In the genomic region with DNA sequence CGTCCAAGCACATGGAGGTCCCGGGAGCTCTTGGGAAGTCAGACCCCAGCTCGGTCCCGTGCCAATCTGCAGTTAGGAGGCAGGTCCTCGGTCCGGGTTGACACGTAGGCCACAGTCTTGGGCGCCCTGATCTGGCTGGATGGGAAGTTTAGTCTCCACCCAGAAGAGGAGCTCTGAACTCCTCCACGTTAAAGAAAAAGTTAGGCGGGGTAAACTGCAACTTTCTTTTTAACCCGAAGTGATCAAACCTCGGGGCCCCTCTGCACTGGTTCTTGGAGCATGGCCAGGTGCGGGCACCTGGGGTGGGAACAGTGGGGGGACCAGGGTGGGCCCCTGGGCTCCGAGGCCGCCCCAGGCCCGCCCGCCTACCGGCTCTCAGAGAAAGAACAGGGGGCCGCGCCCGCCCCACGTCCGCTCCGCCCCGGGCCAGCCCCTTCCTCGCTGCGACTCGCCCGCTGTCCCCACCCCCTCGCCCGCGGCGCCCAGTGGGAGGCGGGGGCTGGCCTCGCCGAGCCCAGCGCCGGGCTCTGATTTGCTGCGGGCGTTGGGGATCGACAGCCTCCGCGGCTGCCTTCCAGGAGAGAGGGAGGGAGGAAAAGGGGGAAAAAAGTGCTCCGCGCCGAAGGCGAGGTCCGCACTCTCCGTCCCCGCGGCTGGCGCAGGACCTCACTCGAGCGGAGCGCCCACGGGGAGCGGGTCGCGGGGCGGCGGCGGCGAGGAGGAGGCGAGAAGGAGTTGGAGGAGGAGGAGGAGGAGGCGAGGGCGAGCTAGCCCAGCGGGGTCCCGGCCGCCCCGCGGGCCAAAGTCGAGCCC, we compare ENCODE assay signal across 8 cellular contexts. TPM values are rescaled to one million over a fixed set of nuclear protein-coding genes. Genes with fewer than 3 reads are reported as not detected.
DNase-seq lines count a peak whose midpoint lies in the region; ATAC-seq and TF ChIP-seq lines count a peak whose summit lies in the region.

Gene COL5A1 (plus strand): TSS at position 631 of the 813 bp plus-strand sequence. CDS start 385 bp downstream, outside the sequence.

- peaks cover 17% of the 10 kb centered on the region for H3K27me3 Mint-ChIP-seq in CD4-positive, alpha-beta T cell
- H3K27me3 Mint-ChIP-seq in activated T-cell treated with anti-CD3 and anti-CD28 coated beads, Interleukin-2, amount 50 U/mL, for 24 hours: peaks cover 38% of the 10 kb centered on the region
- peaks cover 27 to 44% (median 30%) of the 10 kb centered on the region in 3 donors for H3K27me3 Mint-ChIP-seq in CD14-positive monocyte (ENCODE audit: low read depth in 3 of 3)

- CTCF ChIA-PET in CD4-positive, alpha-beta T cell (lab: Charles Lee): no interaction called here

- H3K9me3 Mint-ChIP-seq in CD4-positive, alpha-beta T cell: no peaks in the 10 kb centered on the region
- no peaks in the 10 kb centered on the region for H3K9me3 Mint-ChIP-seq in activated T-cell treated with anti-CD3 and anti-CD28 coated beads, Interleukin-2, amount 50 U/mL, for 24 hours
- H3K9me3 Mint-ChIP-seq in CD14-positive monocyte: no peaks in the 10 kb centered on the region

- intact Hi-C loops in CD4-positive, alpha-beta T cell (cut with DNase I, micrococcal nuclease): loop anchor here (5.0 to 10.0 kb wide), 2 partner anchors 194 to 477 kb away; partner anchors contain the start of gene RNU6ATAC (in 1 of the 2)
- intact Hi-C loops in CD14-positive monocyte (cut with micrococcal nuclease): no loop called here

- peaks cover 11% of the 10 kb centered on the region for H3K27me3 ChIP-seq in CD4-positive, alpha-beta T cell (ENCODE audit: control insufficient read depth, insufficient read depth, low read length)

- no peaks in the 10 kb centered on the region for H3K36me3 Mint-ChIP-seq in CD4-positive, alpha-beta T cell (ENCODE audit: low read depth)
- H3K36me3 Mint-ChIP-seq in activated T-cell treated with anti-CD3 and anti-CD28 coated beads, Interleukin-2, amount 50 U/mL, for 24 hours (ENCODE audit: low read depth): no peaks in the 10 kb centered on the region
- no peaks in the 10 kb centered on the region for H3K36me3 Mint-ChIP-seq in CD14-positive monocyte

- no peak for TF ChIP-seq CTCF in CD4-positive, alpha-beta T cell (IDR thresholded peaks at IDR 0.05)
- TF ChIP-seq CTCF in CD14-positive monocyte (IDR thresholded peaks at IDR 0.05): no peak

- POLR2A ChIA-PET in CD4-positive, alpha-beta T cell (lab: Charles Lee): no interaction called here

- no peaks in the 10 kb centered on the region for H3K4me1 Mint-ChIP-seq in CD4-positive, alpha-beta T cell (ENCODE audit: low read depth)
- H3K4me1 Mint-ChIP-seq in activated T-cell treated with anti-CD3 and anti-CD28 coated beads, Interleukin-2, amount 50 U/mL, for 24 hours (ENCODE audit: low read depth): peaks cover 2% of the 10 kb centered on the region
- peaks cover 5% of the 10 kb centered on the region for H3K4me1 Mint-ChIP-seq in CD14-positive monocyte

- DNase-seq in CD4-positive, alpha-beta T cell: peak in 9 of 10 experiments; percentile 4 to 62 (median 33)
- peak; percentile 54 for DNase-seq in NCI-H1694 treated with DMSO at 0.1 percent for 48 hours (lab: John Stamatoyannopoulos, UW)
- DNase-seq in activated T-cell treated with anti-CD3 and anti-CD28 coated beads, Interleukin-2, amount 50 U/mL, for 24 hours: peak; percentile 65
- peak; percentile 86 for DNase-seq in fibroblast of peridontal ligament (ENCODE audit: extremely low read depth)
- peak; percentile 92 for DNase-seq in myocyte (ENCODE audit: low read depth)
- DNase-seq in stimulated activated CD8-positive, alpha-beta memory T cell treated with anti-CD3 and anti-CD28 coated beads, Interleukin-4, amount 100 ng/mL, for 48 hours: peak; percentile 47
- no peak for DNase-seq in COLO668 (lab: John Stamatoyannopoulos, UW; ENCODE audit: unreplicated experiment)
- DNase-seq in CD14-positive monocyte (ENCODE audit: low spot score): no peak

- ATAC-seq in CD4-positive, alpha-beta T cell (ENCODE audit: poor library complexity): peak; percentile 94

- no peak within 1 kb of the TSS for H3K27ac ChIP-seq in CD4-positive, alpha-beta T cell (ENCODE audit: low read depth, low read length)

- no peaks in the 10 kb centered on the region for H3K9me3 ChIP-seq in CD4-positive, alpha-beta T cell (ENCODE audit: control insufficient read depth, low read length)

- peak within 1 kb of the TSS; percentile 62 for H3K4me3 Mint-ChIP-seq in CD4-positive, alpha-beta T cell
- H3K4me3 Mint-ChIP-seq in activated T-cell treated with anti-CD3 and anti-CD28 coated beads, Interleukin-2, amount 50 U/mL, for 24 hours: peak within 1 kb of the TSS; percentile 53
- H3K4me3 Mint-ChIP-seq in CD14-positive monocyte: peak within 1 kb of the TSS in 1 of 2 donors; percentile 77

- H3K27ac Mint-ChIP-seq in CD4-positive, alpha-beta T cell: no peak within 1 kb of the TSS
- H3K27ac Mint-ChIP-seq in activated T-cell treated with anti-CD3 and anti-CD28 coated beads, Interleukin-2, amount 50 U/mL, for 24 hours: no peak within 1 kb of the TSS
- H3K27ac Mint-ChIP-seq in CD14-positive monocyte: no peak within 1 kb of the TSS

RNA-seq across cellular contexts. Expression of gene COL5A1, which starts in this region (rescaled TPM):
- under 1 TPM; 0.41 to 0.50 TPM for total RNA-seq in CD4-positive, alpha-beta T cell
- 91.0 and 129 TPM in 2 replicates for total RNA-seq in myocyte
- polyA plus RNA-seq in myocyte (2012): 910 TPM
- polyA plus RNA-seq in CD14-positive monocyte: not detected

Comparison
In these comparisons a context has a peak if more than half of its experiments do, and no peak if none do; other contexts are left out.
1. RNA of gene COL5A1 (total RNA-seq): 91.0 to 129 TPM in myocyte; 0.41 to 0.50 TPM in CD4-positive, alpha-beta T cell; every median in the first group is over 10 times any median in the second.
2. Peak in DNase-seq and ATAC-seq in CD4-positive, alpha-beta T cell; RNA of the gene not detected or under 1 TPM.
3. DNase-seq: peak in NCI-H1694 treated with DMSO at 0.1 percent for 48 hours (single experiment), activated T-cell treated with anti-CD3 and anti-CD28 coated beads, Interleukin-2, amount 50 U/mL, for 24 hours (single experiment), fibroblast of peridontal ligament (single experiment), myocyte (single experiment) and stimulated activated CD8-positive, alpha-beta memory T cell treated with anti-CD3 and anti-CD28 coated beads, Interleukin-4, amount 100 ng/mL, for 48 hours (single experiment); none in COLO668 (single experiment) and CD14-positive monocyte (single experiment).
4. intact Hi-C loops: an anchor here in CD4-positive, alpha-beta T cell (5.0 to 10.0 kb wide); none called in CD14-positive monocyte.